Comparison of ENCODE assay signal across 8 cellular contexts in genomic region chr9:69122391-69123141, GRCh38. TPM values are rescaled to one million over a fixed set of nuclear protein-coding genes. Genes with fewer than 3 reads are reported as not detected.
DNase-seq lines count a peak whose midpoint lies in the region; ATAC-seq, FAIRE-seq and TF ChIP-seq lines count a peak whose summit lies in the region.

No MANE protein-coding gene starts in this region.

- H3K27ac ChIP-seq in astrocyte (ENCODE audit: low read depth, low read length), result peak overlapping the region; percentile 60
- peak overlapping the region; percentile 29 for H3K27ac ChIP-seq in iPS-20b (ENCODE audit: low read length)
- H3K27ac ChIP-seq in small intestine (ENCODE audit: low read depth in 1 of 2, low read length in 1 of 2), result peak overlapping the region; percentile 95 to 98

- H2AFZ ChIP-seq in astrocyte (ENCODE audit: low read depth, low read length), result peak overlapping the region; percentile 92

- no peaks in the 10 kb centered on the region for H3K36me3 ChIP-seq in astrocyte (ENCODE audit: insufficient read depth, low read length)
- no peaks in the 10 kb centered on the region for H3K36me3 ChIP-seq in iPS-20b (ENCODE audit: insufficient read depth, low read depth, low read length)
- no peaks in the 10 kb centered on the region for H3K36me3 ChIP-seq in small intestine (ENCODE audit: control insufficient read depth in 2 of 2, insufficient read depth in 2 of 2, low read length in 2 of 2)

- peak; percentile 47 for DNase-seq in NCI-H2107 treated with DMSO at 0.1 percent for 48 hours (lab: John Stamatoyannopoulos, UW; ENCODE audit: unreplicated experiment)
- no peak for DNase-seq in NCI-H2107 (lab: John Stamatoyannopoulos, UW)
- peak; percentile 19 for DNase-seq in NAMALWA (ENCODE audit: low spot score)
- peak; percentile 85 for DNase-seq in astrocyte (ENCODE audit: low read depth)
- peak; percentile 98 for DNase-seq in small intestine

- FAIRE-seq in astrocyte (lab: Jason Lieb, UNC) (peak; percentile 67), small intestine (lab: Jason Lieb, UNC) (no peak)

- H3K4me1 Mint-ChIP-seq in astrocyte (ENCODE audit: low read depth, unreplicated experiment), result peaks cover 10% of the 10 kb centered on the region

- H3K9me3 ChIP-seq in astrocyte (ENCODE audit: insufficient read depth, low read depth, low read length), result no peaks in the 10 kb centered on the region
- no peaks in the 10 kb centered on the region for H3K9me3 ChIP-seq in iPS-20b (ENCODE audit: insufficient read depth, low read depth, low read length)
- H3K9me3 ChIP-seq in small intestine (ENCODE audit: control insufficient read depth, low read depth), result no peaks in the 10 kb centered on the region

- H3K4me2 ChIP-seq in astrocyte (ENCODE audit: low read length), result peak overlapping the region; percentile 99

- H3K4me3 Mint-ChIP-seq in astrocyte (ENCODE audit: unreplicated experiment), result peak overlapping the region; percentile 90

- peaks cover 3% of the 10 kb centered on the region for H3K27me3 Mint-ChIP-seq in astrocyte (ENCODE audit: low read depth, unreplicated experiment)

- no peak for TF ChIP-seq CTCF in astrocyte (IDR thresholded peaks at IDR 0.05; ENCODE audit: insufficient read depth, low read depth, low read length)

- H3K27me3 ChIP-seq in astrocyte (ENCODE audit: insufficient read depth, low read length) (no peaks in the 10 kb centered on the region), iPS-20b (ENCODE audit: insufficient read depth, low read length) (no peaks in the 10 kb centered on the region), small intestine (ENCODE audit: control insufficient read depth in 2 of 2, insufficient read depth in 2 of 2, low read length in 2 of 2) (no peaks in the 10 kb centered on the region)

- no peak for ATAC-seq in HG03432 (IDR thresholded peaks at IDR 0.05; ENCODE audit: unreplicated experiment)
- no peak for ATAC-seq in HG03439 (IDR thresholded peaks at IDR 0.05; ENCODE audit: unreplicated experiment)

- no peaks in the 10 kb centered on the region for H3K36me3 Mint-ChIP-seq in astrocyte (ENCODE audit: low read depth, unreplicated experiment)

- H4K20me1 ChIP-seq in astrocyte (ENCODE audit: insufficient read depth, low read length), result no peaks in the 10 kb centered on the region

- H3K4me3 ChIP-seq in astrocyte (ENCODE audit: insufficient read depth, low read depth, low read length), result peak overlapping the region; percentile 85
- peak overlapping the region; percentile 95 for H3K4me3 ChIP-seq in iPS-20b (ENCODE audit: low read length)
- H3K4me3 ChIP-seq in small intestine (ENCODE audit: low read depth in 1 of 2, low read length in 2 of 2), result peak overlapping the region; percentile 62 to 84

- H3K4me1 ChIP-seq in astrocyte (ENCODE audit: insufficient read depth, low read length) (peaks cover 10% of the 10 kb centered on the region), iPS-20b (ENCODE audit: insufficient read depth, low read length) (peaks cover 6% of the 10 kb centered on the region; the same call in 1 of the 2 replicates), small intestine (ENCODE audit: control insufficient read depth in 2 of 2, insufficient read depth in 1 of 2, low read depth in 1 of 2, low read length in 1 of 2) (no peaks in the 10 kb centered on the region)

- 9 to 25% (median 18%) methylated on average over 26 of the region's 26 CpGs for WGBS in small intestine, 3 donors

- H3K27ac Mint-ChIP-seq in astrocyte (ENCODE audit: unreplicated experiment), result peak overlapping the region; percentile 93

- H3K79me2 ChIP-seq in astrocyte (ENCODE audit: insufficient read depth, low read length), result no peaks in the 10 kb centered on the region

- no peaks in the 10 kb centered on the region for H3K9me3 Mint-ChIP-seq in astrocyte (ENCODE audit: unreplicated experiment)

- H3K9ac ChIP-seq in astrocyte (ENCODE audit: low read length) (peak overlapping the region; percentile 83), iPS-20b (ENCODE audit: low read depth, low read length) (peak overlapping the region; percentile 94)

RNA-seq across cellular contexts. Expression of gene TJP2, which starts 51.5 kb away (rescaled TPM):
- total RNA-seq in astrocyte, result 34.8 and 39.6 TPM in 2 replicates
- 10 to 100 TPM; 48.3 to 99.2 (median 98.2) TPM for polyA plus RNA-seq in small intestine

Comparison
In these comparisons a context has a peak if more than half of its experiments do, and no peak if none do; other contexts are left out.
1. H3K27ac ChIP-seq: peak in every context shown above with its lines; median percentile 96 in small intestine; 60 in astrocyte; 29 in iPS-20b.